Comparison of ENCODE assay signal across 32 cellular contexts in the genomic region with DNA sequence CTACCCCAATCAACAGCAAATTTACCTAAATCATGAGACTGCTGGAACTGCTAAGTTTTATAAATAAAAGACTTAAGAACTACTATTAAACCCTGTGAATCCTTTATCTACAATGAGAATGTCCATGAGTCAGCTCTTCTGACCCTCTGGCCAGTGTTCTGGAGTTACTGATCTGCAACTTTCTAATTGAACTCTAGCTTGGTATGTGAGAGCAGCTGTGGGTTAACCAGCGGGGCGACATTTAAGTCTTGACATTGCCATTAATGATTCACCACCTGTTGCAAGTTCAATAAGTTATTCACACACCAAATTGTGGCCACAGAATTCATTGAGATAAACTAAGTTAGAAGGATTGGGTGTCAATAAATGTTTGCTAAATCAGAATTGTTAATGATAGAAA.
DNase-seq lines count a peak whose midpoint lies in the region; ATAC-seq, FAIRE-seq and TF ChIP-seq lines count a peak whose summit lies in the region.
"Had no signal": no experiment of that assay in that cellular context is flagged by ENCODE, and none has a peak within 500 bp of the region (broad histone marks: within the 10 kb centered on the region; RNA-seq: fewer than 3 reads in every experiment).

No MANE protein-coding gene starts in this region.

- no peak for TF ChIP-seq CTCF in BE2C (IDR thresholded peaks at IDR 0.05; ENCODE audit: low read depth, low read length)
- TF ChIP-seq CTCF in kidney (IDR thresholded peaks at IDR 0.05; ENCODE audit: borderline replicate concordance, extremely low read depth, insufficient read depth), result no peak

- peaks cover 6% of the 10 kb centered on the region for H3K4me1 ChIP-seq in BE2C
- H3K4me1 ChIP-seq in kidney (ENCODE audit: control insufficient read depth in 1 of 2, insufficient read depth in 1 of 2, low read depth in 1 of 2, low read length in 2 of 2), result no peaks in the 10 kb centered on the region
- H3K4me1 ChIP-seq: prostate gland, upper lobe of left lung had no signal

- no peak overlapping the region for H3K27ac ChIP-seq in kidney (ENCODE audit: low read depth in 2 of 2, low read length in 2 of 2)
- H3K27ac ChIP-seq: neutrophil, prostate gland, RWPE1, upper lobe of left lung had no signal

- no peaks in the 10 kb centered on the region for H3K27me3 ChIP-seq in BE2C
- H3K27me3 ChIP-seq: neutrophil, upper lobe of left lung had no signal

- no peaks in the 10 kb centered on the region for H3K36me3 ChIP-seq in BE2C
- no peaks in the 10 kb centered on the region for H3K36me3 ChIP-seq in kidney (ENCODE audit: control insufficient read depth in 1 of 2, insufficient read depth in 2 of 2, low read length in 2 of 2)
- H3K36me3 ChIP-seq: neutrophil, prostate gland, upper lobe of left lung had no signal

- ATAC-seq in GM18517 (IDR thresholded peaks at IDR 0.05; ENCODE audit: unreplicated experiment) (no peak), HG02870 (IDR thresholded peaks at IDR 0.05; ENCODE audit: unreplicated experiment) (no peak)
- ATAC-seq: esophagus mucosa; GM12878; left lobe of liver; stimulated activated memory B cell treated with anti-CD40 and anti-IgM and Interleukin-4, amounts not matched to agents 10 μg/mL and 1 μg/mL and 100 μg/mL, for 72 hours had no signal

- H3K4me3 ChIP-seq in BE2C (ENCODE audit: low read depth, low read length) (no peak overlapping the region), kidney (ENCODE audit: low read length in 2 of 2) (no peak overlapping the region)
- H3K4me3 ChIP-seq: GM12878, prostate gland, upper lobe of left lung had no signal

- intact Hi-C loops in kidney (cut with DNase I), result no loop called here

- H3K36me3 Mint-ChIP-seq in activated naive CD8-positive, alpha-beta T cell treated with anti-CD3 and anti-CD28 coated beads for 36 hours, result no peaks in the 10 kb centered on the region
- H3K36me3 Mint-ChIP-seq: activated naive CD8-positive, alpha-beta T cell treated with anti-CD3 and anti-CD28 coated beads, Interleukin-2, amount 10 ng/mL, durations not matched to agents 7 days and 5 days; memory B cell; stimulated activated memory B cell treated with anti-CD40 and anti-IgM and Interleukin-4, amounts not matched to agents 10 μg/mL and 1 μg/mL and 100 μg/mL, for 72 hours had no signal

- peak; percentile 29 for FAIRE-seq in kidney (lab: Jason Lieb, UNC)
- FAIRE-seq: A204.1, GM12878, H54 had no signal

- H3K4me1 Mint-ChIP-seq in activated naive CD8-positive, alpha-beta T cell treated with anti-CD3 and anti-CD28 coated beads for 36 hours, result no peaks in the 10 kb centered on the region
- H3K4me1 Mint-ChIP-seq: activated CD4-positive, alpha-beta T cell treated with anti-CD3 and anti-CD28 coated beads, Interleukin-2, amount 10 ng/mL, durations not matched to agents 24 days and 14 days; activated naive CD8-positive, alpha-beta T cell treated with anti-CD3 and anti-CD28 coated beads, Interleukin-2, amount 10 ng/mL, durations not matched to agents 7 days and 5 days; memory B cell; stimulated activated memory B cell treated with anti-CD40 and anti-IgM and Interleukin-4, amounts not matched to agents 10 μg/mL and 1 μg/mL and 100 μg/mL, for 72 hours had no signal

- H3K4me3 Mint-ChIP-seq in activated naive CD8-positive, alpha-beta T cell treated with anti-CD3 and anti-CD28 coated beads for 36 hours, result no peak overlapping the region
- H3K4me3 Mint-ChIP-seq: activated CD4-positive, alpha-beta T cell treated with anti-CD3 and anti-CD28 coated beads, Interleukin-2, amount 10 ng/mL, durations not matched to agents 24 days and 14 days; activated naive CD8-positive, alpha-beta T cell treated with anti-CD3 and anti-CD28 coated beads, Interleukin-2, amount 10 ng/mL, durations not matched to agents 7 days and 5 days; CD4-positive, alpha-beta T cell; memory B cell; stimulated activated memory B cell treated with anti-CD40 and anti-IgM and Interleukin-4, amounts not matched to agents 10 μg/mL and 1 μg/mL and 100 μg/mL, for 72 hours had no signal

- H3K9ac ChIP-seq in kidney (ENCODE audit: low read length in 2 of 2), result no peak overlapping the region

- no peaks in the 10 kb centered on the region for H3K9me3 Mint-ChIP-seq in activated naive CD8-positive, alpha-beta T cell treated with anti-CD3 and anti-CD28 coated beads for 36 hours
- H3K9me3 Mint-ChIP-seq: activated CD4-positive, alpha-beta T cell treated with anti-CD3 and anti-CD28 coated beads, Interleukin-2, amount 10 ng/mL, durations not matched to agents 24 days and 14 days; activated naive CD8-positive, alpha-beta T cell treated with anti-CD3 and anti-CD28 coated beads, Interleukin-2, amount 10 ng/mL, durations not matched to agents 7 days and 5 days; CD4-positive, alpha-beta T cell; memory B cell; stimulated activated memory B cell treated with anti-CD40 and anti-IgM and Interleukin-4, amounts not matched to agents 10 μg/mL and 1 μg/mL and 100 μg/mL, for 72 hours had no signal

- H3K27ac Mint-ChIP-seq in activated naive CD8-positive, alpha-beta T cell treated with anti-CD3 and anti-CD28 coated beads for 36 hours, result no peak overlapping the region
- H3K27ac Mint-ChIP-seq: activated CD4-positive, alpha-beta T cell treated with anti-CD3 and anti-CD28 coated beads, Interleukin-2, amount 10 ng/mL, durations not matched to agents 24 days and 14 days; activated naive CD8-positive, alpha-beta T cell treated with anti-CD3 and anti-CD28 coated beads, Interleukin-2, amount 10 ng/mL, durations not matched to agents 7 days and 5 days; CD4-positive, alpha-beta T cell; memory B cell; stimulated activated memory B cell treated with anti-CD40 and anti-IgM and Interleukin-4, amounts not matched to agents 10 μg/mL and 1 μg/mL and 100 μg/mL, for 72 hours had no signal

- H3K27me3 Mint-ChIP-seq in activated naive CD8-positive, alpha-beta T cell treated with anti-CD3 and anti-CD28 coated beads for 36 hours, result no peaks in the 10 kb centered on the region
- H3K27me3 Mint-ChIP-seq: activated CD4-positive, alpha-beta T cell treated with anti-CD3 and anti-CD28 coated beads, Interleukin-2, amount 10 ng/mL, durations not matched to agents 24 days and 14 days; activated naive CD8-positive, alpha-beta T cell treated with anti-CD3 and anti-CD28 coated beads, Interleukin-2, amount 10 ng/mL, durations not matched to agents 7 days and 5 days; CD4-positive, alpha-beta T cell; memory B cell; stimulated activated memory B cell treated with anti-CD40 and anti-IgM and Interleukin-4, amounts not matched to agents 10 μg/mL and 1 μg/mL and 100 μg/mL, for 72 hours had no signal

- no peaks in the 10 kb centered on the region for H3K9me3 ChIP-seq in BE2C
- no peaks in the 10 kb centered on the region for H3K9me3 ChIP-seq in kidney (ENCODE audit: control insufficient read depth in 1 of 2, low read length in 2 of 2)
- H3K9me3 ChIP-seq: neutrophil, prostate gland, upper lobe of left lung had no signal

- DNase-seq in BE2C, result peak; percentile 24
- DNase-seq in astrocyte of the hippocampus (ENCODE audit: low read depth, low spot score), result peak; percentile 2
- no peak for DNase-seq in kidney
- DNase-seq in non-pigmented ciliary epithelial cell (ENCODE audit: low read depth), result peak; percentile 9
- no peak for DNase-seq in COLO829 (ENCODE audit: low spot score)
- DNase-seq in activated naive CD8-positive, alpha-beta T cell treated with anti-CD3 and anti-CD28 coated beads for 36 hours, result no peak
- DNase-seq: activated CD4-positive, alpha-beta T cell treated with anti-CD3 and anti-CD28 coated beads, Interleukin-2, amount 10 ng/mL, durations not matched to agents 24 days and 14 days; activated effector memory CD4-positive, alpha-beta T cell treated with anti-CD3 and anti-CD28 coated beads, Interleukin-2, amount 50 U/mL, for 16 hours; activated naive CD8-positive, alpha-beta T cell treated with anti-CD3 and anti-CD28 coated beads, Interleukin-2, amount 10 ng/mL, durations not matched to agents 7 days and 5 days; caudate nucleus; CD4-positive, alpha-beta T cell; cortex of kidney; foreskin fibroblast; head of caudate nucleus; KBM-7; NCI-H1092; NCI-H1694 treated with DMSO at 0.1 percent for 48 hours; NCI-H510A; T1000; upper lobe of left lung had no signal

Comparison
In these comparisons a context has a peak if more than half of its experiments do, and no peak if none do; other contexts are left out.
1. DNase-seq: peak in BE2C (single experiment), astrocyte of the hippocampus (single experiment) and non-pigmented ciliary epithelial cell (single experiment); none in kidney (single experiment), COLO829 (single experiment) and activated naive CD8-positive, alpha-beta T cell treated with anti-CD3 and anti-CD28 coated beads for 36 hours (single experiment).